18 cellular contexts compared by ENCODE assay signal in the genomic region with DNA sequence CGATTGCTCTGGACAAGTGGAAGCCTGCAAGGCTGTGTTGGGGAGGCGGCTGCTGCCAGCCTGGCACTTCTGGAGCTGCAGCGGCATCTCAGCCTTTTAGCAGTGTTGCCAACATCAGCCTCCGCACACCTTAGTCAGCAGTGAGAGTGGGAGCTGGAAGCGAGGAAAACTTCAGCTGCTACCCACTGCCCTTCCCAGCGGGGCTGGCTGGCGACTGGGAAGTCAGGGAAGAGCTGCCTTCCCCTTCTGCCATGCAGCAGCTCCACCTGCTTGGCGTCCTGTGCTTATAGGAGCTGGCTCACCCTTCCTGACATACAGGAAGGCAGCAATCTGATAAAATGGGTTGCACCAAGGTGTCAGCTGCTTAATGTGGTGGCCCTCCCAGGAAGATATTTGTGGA. TPM values are rescaled to one million over a fixed set of nuclear protein-coding genes. Genes with fewer than 3 reads are reported as not detected.
DNase-seq lines count a peak whose midpoint lies in the region; ATAC-seq, FAIRE-seq and TF ChIP-seq lines count a peak whose summit lies in the region.
"Had no signal": no experiment of that assay in that cellular context is flagged by ENCODE, and none has a peak within 500 bp of the region (broad histone marks: within the 10 kb centered on the region; RNA-seq: fewer than 3 reads in every experiment).

No MANE protein-coding gene starts in this region.

- no peak overlapping the region for H2AFZ ChIP-seq in K562 (ENCODE audit: low read depth, low read length)

- TF ChIP-seq CTCF in K562 (IDR thresholded peaks at IDR 0.05 in 2 of 3, conservative IDR thresholded peaks at IDR 0.05 in 1 of 3; ENCODE audit: insufficient read depth in 2 of 3, low read depth in 1 of 3, low read length in 3 of 3) = no peak

- 2% methylated on average over 6 of the region's 8 CpGs for WGBS in K562 (ENCODE audit: insufficient coverage, low coverage, missing lambda C conversion rate)
- WGBS in mesendoderm (ENCODE audit: extremely low coverage, insufficient coverage, low lambda C conversion rate) = no CpG with 5 or more reads among the region's 8 CpGs

- no peak for TF ChIP-seq EP300 in K562 (IDR thresholded peaks at IDR 0.05; ENCODE audit: low read length)

- DNase-seq in activated CD8-positive, alpha-beta memory T cell treated with anti-CD3 and anti-CD28 coated beads, Interleukin-2, amount 50 U/mL, for 48 hours = peak; percentile 17
- no peak for DNase-seq in activated CD8-positive, alpha-beta memory T cell treated with anti-CD3 and anti-CD28 coated beads, Interleukin-2, amount 10 ng/mL, durations not matched to agents 7 days and 5 days
- DNase-seq in K562 (ENCODE audit: extremely low read depth in 1 of 4, low spot score in 3 of 4) (no peak), mesendoderm (peak; percentile 90), urothelium cell line (ENCODE audit: low spot score) (no peak), SW 1271 (lab: John Stamatoyannopoulos, UW) (no peak)
- DNase-seq: ACHN; activated CD8-positive, alpha-beta memory T cell treated with anti-CD3 and anti-CD28 coated beads, Interleukin-2, amount 50 U/mL, for 4 hours; aorta; naive thymus-derived CD4-positive, alpha-beta T cell; NCI-H1694 treated with DMSO at 0.1 percent for 48 hours; stimulated activated naive CD8-positive, alpha-beta T cell treated with anti-CD3 and anti-CD28 coated beads, Interleukin-15, amount 100 ng/mL, for 72 hours; T-helper 1 cell had no signal

- H3K4ac ChIP-seq in mesendoderm (ENCODE audit: low read depth, low read length) = no peak overlapping the region

- no peak overlapping the region for H2BK5ac ChIP-seq in mesendoderm (ENCODE audit: low read length)

- H3K79me2 ChIP-seq in K562 (ENCODE audit: control insufficient read depth, insufficient read depth, low read length) (no peaks in the 10 kb centered on the region), mesendoderm (ENCODE audit: control insufficient read depth, insufficient read depth, low read length) (no peaks in the 10 kb centered on the region)

- no peak overlapping the region for H3K4me3 Mint-ChIP-seq in activated CD8-positive, alpha-beta memory T cell treated with anti-CD3 and anti-CD28 coated beads, Interleukin-2, amount 10 ng/mL, durations not matched to agents 7 days and 5 days
- H3K4me3 Mint-ChIP-seq: CD4-positive, alpha-beta T cell; stimulated activated naive CD8-positive, alpha-beta T cell treated with anti-CD3 and anti-CD28 coated beads, Interleukin-15, amount 100 ng/mL, for 72 hours had no signal

- no peaks in the 10 kb centered on the region for H3K36me3 Mint-ChIP-seq in activated CD8-positive, alpha-beta memory T cell treated with anti-CD3 and anti-CD28 coated beads, Interleukin-2, amount 10 ng/mL, durations not matched to agents 7 days and 5 days
- H3K36me3 Mint-ChIP-seq: naive thymus-derived CD4-positive, alpha-beta T cell had no signal

- H3K4me1 ChIP-seq in K562 (replicated peaks in 1 of 2; ENCODE audit: control insufficient read depth in 2 of 2, insufficient read depth in 2 of 2, low read length in 2 of 2) (no peaks in the 10 kb centered on the region), mesendoderm (ENCODE audit: control insufficient read depth, low read depth, low read length) (peaks cover 8% of the 10 kb centered on the region)

- TF ChIP-seq RAD21 in K562 (CRISPR knock-in tag; conservative IDR thresholded peaks at IDR 0.05 in 1 of 2, IDR thresholded peaks at IDR 0.05 in 1 of 2) = no peak

- BruUV-seq in K562 (replicated peaks; lab: Mats Ljungman, UMichigan) = no TSS peak

- no peak overlapping the region for H3K4me3 ChIP-seq in K562
- H3K4me3 ChIP-seq in mesendoderm (ENCODE audit: low read length) = no peak overlapping the region

- H3K36me3 ChIP-seq in K562 (ENCODE audit: control insufficient read depth, insufficient read depth, low read length) = no peaks in the 10 kb centered on the region
- H3K36me3 ChIP-seq in mesendoderm (ENCODE audit: control insufficient read depth, insufficient read depth, low read length) = no peaks in the 10 kb centered on the region

- H3K56ac ChIP-seq in mesendoderm (ENCODE audit: low read length) = no peak overlapping the region

- H3K4me2 ChIP-seq in K562 (ENCODE audit: insufficient read depth, low read length) = no peak overlapping the region
- no peak overlapping the region for H3K4me2 ChIP-seq in mesendoderm (ENCODE audit: low read length)

- no peak overlapping the region for H3K18ac ChIP-seq in mesendoderm (ENCODE audit: low read length)

- intact Hi-C loops in K562 (cut with micrococcal nuclease) = no loop called here

- POLR2A ChIA-PET in K562 (lab: Yijun Ruan, JAX) = interaction anchor here (0.6 to 1.0 kb wide), 2 partner anchors 13 to 413 kb away, joined by 3 to 4 read pairs; no protein-coding TSS in a partner anchor

- H3K27me3 Mint-ChIP-seq in activated CD8-positive, alpha-beta memory T cell treated with anti-CD3 and anti-CD28 coated beads, Interleukin-2, amount 10 ng/mL, durations not matched to agents 7 days and 5 days = peaks cover 15% of the 10 kb centered on the region
- H3K27me3 Mint-ChIP-seq: CD4-positive, alpha-beta T cell had no signal

- peaks cover 3 to 29% of the 10 kb centered on the region in 2 experiments; a peak in 4 of 5 replicates for H3K27me3 ChIP-seq in K562 (ENCODE audit: control insufficient read depth in 2 of 2, insufficient read depth in 2 of 2, low read length in 2 of 2)
- H3K27me3 ChIP-seq in mesendoderm (ENCODE audit: insufficient read depth, low read length, poor library complexity) = no peaks in the 10 kb centered on the region

- H3K27ac Mint-ChIP-seq in activated CD8-positive, alpha-beta memory T cell treated with anti-CD3 and anti-CD28 coated beads, Interleukin-2, amount 10 ng/mL, durations not matched to agents 7 days and 5 days = no peak overlapping the region
- H3K27ac Mint-ChIP-seq: CD4-positive, alpha-beta T cell; stimulated activated naive CD8-positive, alpha-beta T cell treated with anti-CD3 and anti-CD28 coated beads, Interleukin-15, amount 100 ng/mL, for 72 hours had no signal

- H3K9me3 Mint-ChIP-seq in activated CD8-positive, alpha-beta memory T cell treated with anti-CD3 and anti-CD28 coated beads, Interleukin-2, amount 10 ng/mL, durations not matched to agents 7 days and 5 days (ENCODE audit: low read depth) = no peaks in the 10 kb centered on the region
- H3K9me3 Mint-ChIP-seq: CD4-positive, alpha-beta T cell; naive thymus-derived CD4-positive, alpha-beta T cell; stimulated activated naive CD8-positive, alpha-beta T cell treated with anti-CD3 and anti-CD28 coated beads, Interleukin-15, amount 100 ng/mL, for 72 hours had no signal

- no peak overlapping the region for H4K5ac ChIP-seq in mesendoderm (ENCODE audit: low read length)

- in situ Hi-C loops in K562 (cut with MboI) = no loop called here

- no peak overlapping the region for H3K23ac ChIP-seq in mesendoderm (ENCODE audit: low read length)

- no peak overlapping the region for H2BK120ac ChIP-seq in mesendoderm (ENCODE audit: low read depth, low read length)

- H3K79me1 ChIP-seq in mesendoderm (ENCODE audit: low read length) = no peaks in the 10 kb centered on the region

- H2BK15ac ChIP-seq in mesendoderm (replicated peaks; ENCODE audit: low read depth) = no peak overlapping the region

- no peaks in the 10 kb centered on the region for H3K9me1 ChIP-seq in K562 (ENCODE audit: control insufficient read depth, insufficient read depth, low read length)

- no peaks in the 10 kb centered on the region for H3K9me3 ChIP-seq in K562 (replicated peaks; ENCODE audit: control insufficient read depth, insufficient read depth, low read depth, low read length)

- no peaks in the 10 kb centered on the region for H4K20me1 ChIP-seq in K562 (replicated peaks; ENCODE audit: control insufficient read depth, insufficient read depth, low read length)

- TF ChIP-seq POLR2A in K562 (conservative IDR thresholded peaks at IDR 0.05) = no peak

- H3K27ac ChIP-seq in K562 (ENCODE audit: extremely low read depth, low read depth, low read length) (no peak overlapping the region), mesendoderm (ENCODE audit: low read depth, low read length) (no peak overlapping the region)

- CTCF ChIA-PET in activated CD8-positive, alpha-beta memory T cell treated with anti-CD3 and anti-CD28 coated beads, Interleukin-2, amount 10 ng/mL, durations not matched to agents 7 days and 5 days (lab: Charles Lee) = interaction anchor here (0.9 to 2.8 kb wide), 7 partner anchors 10 to 204 kb away, joined by 3 to 11 read pairs (median 4); no protein-coding TSS in a partner anchor
- CTCF ChIA-PET in K562 (lab: Yijun Ruan, JAX; ENCODE audit: low intra/inter-chr PET ratio) = no interaction called here

- H2AK5ac ChIP-seq in mesendoderm (ENCODE audit: low read length) = no peak overlapping the region

- no peak overlapping the region for H4K8ac ChIP-seq in mesendoderm (ENCODE audit: low read depth, low read length)

- H3K9ac ChIP-seq in K562 (ENCODE audit: insufficient read depth in 1 of 2, low read depth in 2 of 2, low read length in 2 of 2) (0 out of 4 replicates have a peak overlapping the region, but pooled peaks of 1 of the 2 experiments have one; percentile 35), mesendoderm (ENCODE audit: low read length) (no peak overlapping the region)

- no peak for FAIRE-seq in K562 (lab: Jason Lieb, UNC)
- peak; percentile 27 for FAIRE-seq in urothelium cell line (lab: Jason Lieb, UNC)
- FAIRE-seq: endothelial cell of umbilical vein, frontal cortex had no signal

- peaks cover 18% of the 10 kb centered on the region for H3K4me1 Mint-ChIP-seq in activated CD8-positive, alpha-beta memory T cell treated with anti-CD3 and anti-CD28 coated beads, Interleukin-2, amount 10 ng/mL, durations not matched to agents 7 days and 5 days
- H3K4me1 Mint-ChIP-seq: stimulated activated naive CD8-positive, alpha-beta T cell treated with anti-CD3 and anti-CD28 coated beads, Interleukin-15, amount 100 ng/mL, for 72 hours had no signal

- ATAC-seq in activated CD8-positive, alpha-beta memory T cell treated with anti-CD3 and anti-CD28 coated beads, Interleukin-2, amount 10 ng/mL, durations not matched to agents 7 days and 5 days = no peak
- ATAC-seq in K562 = no peak
- ATAC-seq in HG02798 (IDR thresholded peaks at IDR 0.05; ENCODE audit: poor library complexity, unreplicated experiment) = no peak
- no peak for ATAC-seq in HG03025 (IDR thresholded peaks at IDR 0.05; ENCODE audit: low FRiP score, unreplicated experiment)
- ATAC-seq: stimulated activated naive CD8-positive, alpha-beta T cell treated with anti-CD3 and anti-CD28 coated beads, Interleukin-15, amount 100 ng/mL, for 72 hours had no signal

RNA-seq across cellular contexts. Expression of a gene that starts 15.4 kb away (rescaled TPM):
- total RNA-seq in activated CD8-positive, alpha-beta memory T cell treated with anti-CD3 and anti-CD28 coated beads, Interleukin-2, amount 10 ng/mL, durations not matched to agents 7 days and 5 days = 10 to 100 TPM; 11.9 to 28.2 TPM
- total RNA-seq in K562 (2011; cell fraction: chromatin; rRNA removed; ENCODE audit: low replicate concordance) = 0.07 TPM in 1 of 2 replicates, not detected in the other
- not detected in 2 replicates for total RNA-seq in K562 (2011; cell fraction: nucleolus; rRNA removed)
- total RNA-seq in K562 (2011; cell fraction: nucleoplasm; rRNA removed) = not detected in 2 replicates
- total RNA-seq in K562 (2014; rRNA removed) (not detected in 2 replicates), K562 (2014; rRNA removed; fragmentation: Illumina TruSeq; extraction: Trizol) (not detected in 2 replicates), K562 (2015; rRNA removed; fragmentation: Illumina TruSeq; extraction: Trizol) (not detected in 2 replicates), K562 (2021) (0.11 and 0.16 TPM in 2 replicates)
- polyA plus RNA-seq in K562 (2011; rRNA removed) (0.04 TPM in 1 of 2 replicates, not detected in the other), K562 (2014; fragmentation: Illumina TruSeq; extraction: Trizol) (not detected in 2 replicates), K562 (2014; fragmentation: Nextera tagmentation; extraction: Ambion mirVana) (not detected), K562 (2014; rRNA removed) (not detected in 2 replicates)
- 0.06 and 0.16 TPM in 2 replicates for polyA plus RNA-seq in K562 (2011; cell fraction: cytosol; rRNA removed)
- 0.16 and 0.25 TPM in 2 replicates for polyA plus RNA-seq in K562 (2011; cell fraction: nucleus; rRNA removed)
- polyA plus RNA-seq in K562 (2012) = 0.08 TPM in 1 of 2 replicates, not detected in the other
- polyA minus RNA-seq in K562 (2011; rRNA and poly(A)+ RNA removed) = not detected in 2 replicates
- polyA minus RNA-seq in K562 (2011; cell fraction: cytosol; rRNA and poly(A)+ RNA removed) = 2.6 TPM in 1 of 2 replicates, not detected in the other
- polyA minus RNA-seq in K562 (2011; cell fraction: nucleus; rRNA and poly(A)+ RNA removed) = under 0.01 and 0.27 TPM in 2 replicates
- polyA plus RNA-seq in mesendoderm (2013, experiment 1 of 2) = 20.7 TPM
- 21.8 TPM for polyA plus RNA-seq in mesendoderm (2013, experiment 2 of 2)

Comparison
In these comparisons a context has a peak if more than half of its experiments do, and no peak if none do; other contexts are left out.
1. DNase-seq: peak in activated CD8-positive, alpha-beta memory T cell treated with anti-CD3 and anti-CD28 coated beads, Interleukin-2, amount 50 U/mL, for 48 hours (single experiment) and mesendoderm (single experiment); none in activated CD8-positive, alpha-beta memory T cell treated with anti-CD3 and anti-CD28 coated beads, Interleukin-2, amount 10 ng/mL, durations not matched to agents 7 days and 5 days (single experiment), K562 (0 of 4), urothelium cell line (single experiment) and SW 1271 (0 of 2).
2. RNA of a gene that starts 15.4 kb away (total RNA-seq): 11.9 to 28.2 TPM in activated CD8-positive, alpha-beta memory T cell treated with anti-CD3 and anti-CD28 coated beads, Interleukin-2, amount 10 ng/mL, durations not matched to agents 7 days and 5 days; 0.07 to 0.16 TPM in K562; every median in the first group is over 10 times any median in the second.